ENCODE assay signal across 8 cellular contexts in the genomic region with DNA sequence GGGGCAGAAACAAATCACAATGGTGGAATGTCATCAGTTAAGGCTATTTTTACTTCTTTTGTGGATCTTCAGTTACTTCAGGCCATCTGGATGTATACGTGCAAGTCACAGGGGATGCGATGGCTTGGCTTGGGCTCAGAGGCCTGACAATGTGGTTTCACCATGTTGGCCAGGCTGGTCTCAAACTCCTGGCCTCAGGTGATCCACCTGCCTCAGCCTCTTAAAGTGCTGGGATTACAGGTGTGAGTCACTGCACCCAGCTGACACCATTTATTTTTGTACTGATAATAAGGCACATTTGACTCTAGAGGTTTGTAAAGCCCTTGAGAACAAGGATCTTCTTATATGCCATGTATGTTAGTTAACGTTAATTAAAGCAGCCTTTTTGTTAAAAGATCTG. TPM values are rescaled to one million over a fixed set of nuclear protein-coding genes. Genes with fewer than 3 reads are reported as not detected.
DNase-seq lines count a peak whose midpoint lies in the region; ATAC-seq and TF ChIP-seq lines count a peak whose summit lies in the region.
"Not testable (repeated sequence)": the region's sequence is repeated elsewhere in the genome, so short reads cannot be mapped to it uniquely, and the experiment has no call there.

No MANE protein-coding gene starts in this region.

- CTCF ChIA-PET in CD4-positive, alpha-beta memory T cell (lab: Charles Lee; ENCODE audit: partially characterized antibody): interaction anchor here (3.6 to 16.7 kb wide), 3 partner anchors 18 to 39 kb away, joined by 10 to 433 read pairs (median 47); no protein-coding TSS in a partner anchor

- not testable (repeated sequence) for H3K4me3 ChIP-seq in CD4-positive, alpha-beta memory T cell (ENCODE audit: low read length in 2 of 2); iPS-20b (ENCODE audit: low read length); neural progenitor cell
- peak overlapping the region; percentile 18; the same call in 1 of the 2 replicates for H3K4me3 ChIP-seq in Karpas-422 (ENCODE audit: low read length)

- peak overlapping the region; percentile 94 to 99 (median 96) for H3K27ac Mint-ChIP-seq in CD4-positive, alpha-beta memory T cell
- H3K27ac Mint-ChIP-seq in activated naive CD8-positive, alpha-beta T cell treated with anti-CD3 and anti-CD28 coated beads, Interleukin-2, amount 50 U/mL, for 24 hours: peak overlapping the region; percentile 92
- not testable (repeated sequence) for H3K27ac Mint-ChIP-seq in neural progenitor cell; stimulated activated naive CD8-positive, alpha-beta T cell treated with anti-CD3 and anti-CD28 coated beads, Interleukin-15, amount 100 ng/mL, for 72 hours

- H3K4me2 ChIP-seq in Karpas-422 (ENCODE audit: low read depth, low read length, poor library complexity, severe bottlenecking): peak overlapping the region; percentile 44
- H3K4me2 ChIP-seq in neural progenitor cell: not testable (repeated sequence)

- ATAC-seq in activated T-cell treated with anti-CD3 and anti-CD28 coated beads, Interleukin-2, amount 50 U/mL, for 4 hours; activated naive CD8-positive, alpha-beta T cell treated with anti-CD3 and anti-CD28 coated beads, Interleukin-2, amount 50 U/mL, for 24 hours; stimulated activated naive CD8-positive, alpha-beta T cell treated with anti-CD3 and anti-CD28 coated beads, Interleukin-15, amount 100 ng/mL, for 72 hours: not testable (repeated sequence)

- H3K9me3 Mint-ChIP-seq in CD4-positive, alpha-beta memory T cell; activated T-cell treated with anti-CD3 and anti-CD28 coated beads, Interleukin-2, amount 50 U/mL, for 4 hours; activated naive CD8-positive, alpha-beta T cell treated with anti-CD3 and anti-CD28 coated beads, Interleukin-2, amount 50 U/mL, for 24 hours; neural progenitor cell; stimulated activated naive CD8-positive, alpha-beta T cell treated with anti-CD3 and anti-CD28 coated beads, Interleukin-15, amount 100 ng/mL, for 72 hours: not testable (repeated sequence)

- not testable (repeated sequence) for H3K27me3 ChIP-seq in CD4-positive, alpha-beta memory T cell (ENCODE audit: insufficient read depth, low read length); Karpas-422 (ENCODE audit: low read length); iPS-20b (ENCODE audit: insufficient read depth, low read length); neural progenitor cell

- not testable (repeated sequence) for H3K27ac ChIP-seq in CD4-positive, alpha-beta memory T cell (ENCODE audit: low read depth, low read length); iPS-20b (ENCODE audit: low read length); neural progenitor cell
- H3K27ac ChIP-seq in Karpas-422 (ENCODE audit: low read length) (peak overlapping the region; percentile 56; the same call in 1 of the 2 replicates), VCaP (peak overlapping the region; percentile 97)

- H3K79me2 ChIP-seq in Karpas-422 (ENCODE audit: low read length): peaks cover 50% of the 10 kb centered on the region
- peaks cover 51% of the 10 kb centered on the region for H3K79me2 ChIP-seq in neural progenitor cell (ENCODE audit: low read depth)

- H3K9ac ChIP-seq in Karpas-422 (ENCODE audit: low read length) (0 out of 2 replicates have a peak overlapping the region, but pooled peaks have one; percentile 17), iPS-20b (ENCODE audit: low read depth, low read length) (peak overlapping the region; percentile 27; the same call in 1 of the 2 replicates)
- not testable (repeated sequence) for H3K9ac ChIP-seq in neural progenitor cell

- not testable (repeated sequence) for DNase-seq in CD4-positive, alpha-beta memory T cell; Karpas-422; activated T-cell treated with anti-CD3 and anti-CD28 coated beads, Interleukin-2, amount 50 U/mL, for 4 hours; activated naive CD8-positive, alpha-beta T cell treated with anti-CD3 and anti-CD28 coated beads, Interleukin-2, amount 50 U/mL, for 24 hours; neural progenitor cell (ENCODE audit: low spot score); stimulated activated naive CD8-positive, alpha-beta T cell treated with anti-CD3 and anti-CD28 coated beads, Interleukin-15, amount 100 ng/mL, for 72 hours

- H3K4me1 ChIP-seq in CD4-positive, alpha-beta memory T cell (ENCODE audit: insufficient read depth, low read length): peaks cover 15% of the 10 kb centered on the region
- H3K4me1 ChIP-seq in Karpas-422 (ENCODE audit: low read length): peaks cover 33% of the 10 kb centered on the region
- not testable (repeated sequence) for H3K4me1 ChIP-seq in iPS-20b (ENCODE audit: insufficient read depth, low read length)
- peaks cover 17% of the 10 kb centered on the region for H3K4me1 ChIP-seq in neural progenitor cell

- not testable (repeated sequence) for TF ChIP-seq CTCF in VCaP (conservative IDR thresholded peaks at IDR 0.05); neural progenitor cell (IDR thresholded peaks at IDR 0.05)

- H4K20me1 ChIP-seq in Karpas-422 (ENCODE audit: insufficient read depth, low read depth, low read length) (peaks cover 34% of the 10 kb centered on the region), neural progenitor cell (ENCODE audit: low read depth) (peaks cover 30% of the 10 kb centered on the region)

- H3K4me1 Mint-ChIP-seq in CD4-positive, alpha-beta memory T cell: peaks cover 13 to 40% (median 17%) of the 10 kb centered on the region in 4 donors
- peaks cover 16% of the 10 kb centered on the region for H3K4me1 Mint-ChIP-seq in activated T-cell treated with anti-CD3 and anti-CD28 coated beads, Interleukin-2, amount 50 U/mL, for 4 hours (ENCODE audit: low read depth)
- H3K4me1 Mint-ChIP-seq in activated naive CD8-positive, alpha-beta T cell treated with anti-CD3 and anti-CD28 coated beads, Interleukin-2, amount 50 U/mL, for 24 hours: peaks cover 22% of the 10 kb centered on the region
- peaks cover 27% of the 10 kb centered on the region for H3K4me1 Mint-ChIP-seq in neural progenitor cell
- H3K4me1 Mint-ChIP-seq in stimulated activated naive CD8-positive, alpha-beta T cell treated with anti-CD3 and anti-CD28 coated beads, Interleukin-15, amount 100 ng/mL, for 72 hours: peaks cover 19% of the 10 kb centered on the region

- H3K36me3 ChIP-seq in CD4-positive, alpha-beta memory T cell (ENCODE audit: insufficient read depth, low read length): peaks cover 30% of the 10 kb centered on the region
- H3K36me3 ChIP-seq in Karpas-422 (ENCODE audit: insufficient read depth, low read length): peaks cover 31% of the 10 kb centered on the region
- peaks cover 30% of the 10 kb centered on the region for H3K36me3 ChIP-seq in iPS-20b (ENCODE audit: insufficient read depth, low read depth, low read length)
- peaks cover 17% of the 10 kb centered on the region for H3K36me3 ChIP-seq in neural progenitor cell

- POLR2A ChIA-PET in CD4-positive, alpha-beta memory T cell (lab: Charles Lee; ENCODE audit: partially characterized antibody): interaction anchor here (1.6 to 18.6 kb wide), 6 partner anchors 17 to 66 kb away, joined by 5 to 1751 read pairs (median 122); partner anchors contain the start of genes ENSA and FALEC

- not testable (repeated sequence) for H2AFZ ChIP-seq in Karpas-422 (ENCODE audit: low read length); neural progenitor cell (replicated peaks)

- H3K36me3 Mint-ChIP-seq in CD4-positive, alpha-beta memory T cell: peaks cover 33 to 36% of the 10 kb centered on the region in 2 donors
- peaks cover 30% of the 10 kb centered on the region for H3K36me3 Mint-ChIP-seq in activated T-cell treated with anti-CD3 and anti-CD28 coated beads, Interleukin-2, amount 50 U/mL, for 4 hours (ENCODE audit: insufficient read depth)
- peaks cover 37% of the 10 kb centered on the region for H3K36me3 Mint-ChIP-seq in activated naive CD8-positive, alpha-beta T cell treated with anti-CD3 and anti-CD28 coated beads, Interleukin-2, amount 50 U/mL, for 24 hours (ENCODE audit: low read depth)
- peaks cover 29% of the 10 kb centered on the region for H3K36me3 Mint-ChIP-seq in neural progenitor cell

- H3K9me3 ChIP-seq in CD4-positive, alpha-beta memory T cell (ENCODE audit: control insufficient read depth in 1 of 2, low read length in 2 of 2); Karpas-422 (ENCODE audit: low read length); iPS-20b (ENCODE audit: insufficient read depth, low read depth, low read length); neural progenitor cell (ENCODE audit: low read depth): not testable (repeated sequence)

- H3F3A ChIP-seq in neural progenitor cell (ENCODE audit: low read depth): peaks cover 39% of the 10 kb centered on the region

- peak overlapping the region in 7 of 8 donors; percentile 1 to 85 (median 48) for H3K4me3 Mint-ChIP-seq in CD4-positive, alpha-beta memory T cell
- H3K4me3 Mint-ChIP-seq in activated T-cell treated with anti-CD3 and anti-CD28 coated beads, Interleukin-2, amount 50 U/mL, for 4 hours: peak overlapping the region; percentile 97
- H3K4me3 Mint-ChIP-seq in activated naive CD8-positive, alpha-beta T cell treated with anti-CD3 and anti-CD28 coated beads, Interleukin-2, amount 50 U/mL, for 24 hours: peak overlapping the region; percentile 100
- H3K4me3 Mint-ChIP-seq in neural progenitor cell: peak overlapping the region; percentile 91
- H3K4me3 Mint-ChIP-seq in stimulated activated naive CD8-positive, alpha-beta T cell treated with anti-CD3 and anti-CD28 coated beads, Interleukin-15, amount 100 ng/mL, for 72 hours: peak overlapping the region; percentile 85 to 93

- not testable (repeated sequence) for H3K9me2 ChIP-seq in Karpas-422 (replicated peaks; ENCODE audit: insufficient read depth, low read length)

- not testable (repeated sequence) for H3K27me3 Mint-ChIP-seq in CD4-positive, alpha-beta memory T cell; activated T-cell treated with anti-CD3 and anti-CD28 coated beads, Interleukin-2, amount 50 U/mL, for 4 hours (ENCODE audit: low read depth); activated naive CD8-positive, alpha-beta T cell treated with anti-CD3 and anti-CD28 coated beads, Interleukin-2, amount 50 U/mL, for 24 hours; neural progenitor cell (ENCODE audit: insufficient read depth, low read depth); stimulated activated naive CD8-positive, alpha-beta T cell treated with anti-CD3 and anti-CD28 coated beads, Interleukin-15, amount 100 ng/mL, for 72 hours

- intact Hi-C loops in CD4-positive, alpha-beta memory T cell (cut with micrococcal nuclease): not testable (repeated sequence)

RNA-seq across cellular contexts. Expression of gene MCL1, which starts 1.6 kb away (rescaled TPM):
- total RNA-seq in CD4-positive, alpha-beta memory T cell: 100 to 1,000 TPM; 314 to 331 TPM
- 100 to 1,000 TPM; 116 to 207 TPM for polyA plus RNA-seq in CD4-positive, alpha-beta memory T cell
- 141 and 150 TPM in 2 replicates for total RNA-seq in Karpas-422 (2014; rRNA removed; shearing (Covaris generic); ENCODE audit: low replicate concordance)
- 100 to 1,000 TPM; 228 to 237 (median 236) TPM for total RNA-seq in activated T-cell treated with anti-CD3 and anti-CD28 coated beads, Interleukin-2, amount 50 U/mL, for 4 hours
- 202 and 232 TPM in 2 replicates for total RNA-seq in neural progenitor cell (ENCODE audit: low replicate concordance)

RNA-seq across cellular contexts. Expression of gene ADAMTSL4, which starts 31.8 kb away (rescaled TPM):
- total RNA-seq in CD4-positive, alpha-beta memory T cell: under 1 TPM; 0.23 to 0.33 TPM
- under 1 TPM in 1 of 2 donors, not detected in 1; 0.24 TPM for polyA plus RNA-seq in CD4-positive, alpha-beta memory T cell
- total RNA-seq in Karpas-422 (2014; rRNA removed; shearing (Covaris generic); ENCODE audit: low replicate concordance): not detected in 2 replicates
- total RNA-seq in activated T-cell treated with anti-CD3 and anti-CD28 coated beads, Interleukin-2, amount 50 U/mL, for 4 hours: under 1 TPM; 0.19 to 0.34 (median 0.33) TPM
- total RNA-seq in neural progenitor cell (ENCODE audit: low replicate concordance): not detected in 2 replicates

RNA-seq across cellular contexts. Expression of gene ENSA, which starts 48.4 kb away (rescaled TPM):
- total RNA-seq in CD4-positive, alpha-beta memory T cell: 100 to 1,000 TPM in 1 of 2 experiments, 10 to 100 TPM in 1; 99.7 to 101 TPM
- polyA plus RNA-seq in CD4-positive, alpha-beta memory T cell: 10 to 100 TPM; 52.4 to 55.2 TPM
- total RNA-seq in Karpas-422 (2014; rRNA removed; shearing (Covaris generic); ENCODE audit: low replicate concordance): 113 and 121 TPM in 2 replicates
- 100 to 1,000 TPM; 221 to 224 (median 223) TPM for total RNA-seq in activated T-cell treated with anti-CD3 and anti-CD28 coated beads, Interleukin-2, amount 50 U/mL, for 4 hours
- total RNA-seq in neural progenitor cell (ENCODE audit: low replicate concordance): 133 and 201 TPM in 2 replicates

Comparison
In these comparisons a context has a peak if more than half of its experiments do, and no peak if none do; other contexts are left out.
1. H3K4me3 Mint-ChIP-seq: peak in every context shown above with its lines; median percentile 100 in activated naive CD8-positive, alpha-beta T cell treated with anti-CD3 and anti-CD28 coated beads, Interleukin-2, amount 50 U/mL, for 24 hours; 97 in activated T-cell treated with anti-CD3 and anti-CD28 coated beads, Interleukin-2, amount 50 U/mL, for 4 hours; 91 in neural progenitor cell; 89 in stimulated activated naive CD8-positive, alpha-beta T cell treated with anti-CD3 and anti-CD28 coated beads, Interleukin-15, amount 100 ng/mL, for 72 hours; 48 in CD4-positive, alpha-beta memory T cell.